14 cellular contexts compared by ENCODE assay signal in genomic region chr12:46361667-46362034, GRCh38. TPM values are rescaled to one million over a fixed set of nuclear protein-coding genes. Genes with fewer than 3 reads are reported as not detected.
DNase-seq lines count a peak whose midpoint lies in the region; ATAC-seq and TF ChIP-seq lines count a peak whose summit lies in the region.
"Had no signal": no experiment of that assay in that cellular context is flagged by ENCODE, and none has a peak within 500 bp of the region (broad histone marks: within the 10 kb centered on the region; RNA-seq: fewer than 3 reads in every experiment).

No MANE protein-coding gene starts in this region.

- H3K36me3 ChIP-seq in CD4-positive, CD25-positive, alpha-beta regulatory T cell (ENCODE audit: control insufficient read depth, insufficient read depth, low read length) = peaks cover 80% of the 10 kb centered on the region
- H3K36me3 ChIP-seq in HEK293 (ENCODE audit: control insufficient read depth in 2 of 2, insufficient read depth in 1 of 2, low read length in 2 of 2) = peaks cover 56 to 81% of the 10 kb centered on the region in 2 experiments

- CTCF ChIA-PET in HEK293 (lab: Yijun Ruan, JAX) = no interaction called here

- no peaks in the 10 kb centered on the region for H3K9me3 ChIP-seq in CD4-positive, CD25-positive, alpha-beta regulatory T cell (ENCODE audit: control insufficient read depth in 2 of 2, low read length in 2 of 2)
- H3K9me3 ChIP-seq in HEK293 (ENCODE audit: control insufficient read depth, insufficient read depth, low read depth, low read length) = no peaks in the 10 kb centered on the region
- H3K9me3 ChIP-seq: heart right ventricle, left lung, testis had no signal

- H3K27ac ChIP-seq in CD4-positive, CD25-positive, alpha-beta regulatory T cell (ENCODE audit: insufficient read depth, low read length, poor library complexity, severe bottlenecking) = peak overlapping the region; percentile 38
- H3K27ac ChIP-seq in HEK293 (ENCODE audit: extremely low read depth, low read depth, low read length) = no peak overlapping the region
- H3K27ac ChIP-seq: heart right ventricle, left lung, RWPE1, testis had no signal

- no peaks in the 10 kb centered on the region for H3K27me3 Mint-ChIP-seq in CD4-positive, CD25-positive, alpha-beta regulatory T cell
- no peaks in the 10 kb centered on the region for H3K27me3 Mint-ChIP-seq in activated naive CD8-positive, alpha-beta T cell treated with anti-CD3 and anti-CD28 coated beads, Interleukin-2, amount 10 ng/mL, durations not matched to agents 7 days and 5 days
- no peaks in the 10 kb centered on the region for H3K27me3 Mint-ChIP-seq in naive B cell

- no peak for DNase-seq in CD4-positive, CD25-positive, alpha-beta regulatory T cell
- DNase-seq in activated naive CD8-positive, alpha-beta T cell treated with anti-CD3 and anti-CD28 coated beads, Interleukin-2, amount 10 ng/mL, durations not matched to agents 7 days and 5 days = no peak
- DNase-seq in naive B cell (no peak), GM03348 (ENCODE audit: low spot score) (no peak), Ammon's horn (ENCODE audit: low spot score) (no peak)
- no peak for DNase-seq in central memory CD4-positive, alpha-beta T cell
- DNase-seq: heart right ventricle, left lung, NCI-H1436, NCI-H526, testis had no signal

- peak overlapping the region; percentile 45 to 62 (median 55) for H3K27ac Mint-ChIP-seq in CD4-positive, CD25-positive, alpha-beta regulatory T cell
- H3K27ac Mint-ChIP-seq in activated naive CD8-positive, alpha-beta T cell treated with anti-CD3 and anti-CD28 coated beads, Interleukin-2, amount 10 ng/mL, durations not matched to agents 7 days and 5 days = peak overlapping the region; percentile 28
- H3K27ac Mint-ChIP-seq in naive B cell = peak overlapping the region; percentile 61 to 79 (median 74)

- H3K36me3 Mint-ChIP-seq in CD4-positive, CD25-positive, alpha-beta regulatory T cell = peaks cover 65% of the 10 kb centered on the region
- peaks cover 64% of the 10 kb centered on the region for H3K36me3 Mint-ChIP-seq in activated naive CD8-positive, alpha-beta T cell treated with anti-CD3 and anti-CD28 coated beads, Interleukin-2, amount 10 ng/mL, durations not matched to agents 7 days and 5 days
- H3K36me3 Mint-ChIP-seq in naive B cell = peaks cover 32 to 51% of the 10 kb centered on the region in 2 donors

- peaks cover 19% of the 10 kb centered on the region for H3K4me1 ChIP-seq in CD4-positive, CD25-positive, alpha-beta regulatory T cell (ENCODE audit: control insufficient read depth, insufficient read depth, low read length, poor library complexity, severe bottlenecking)
- H3K4me1 ChIP-seq in HEK293 (ENCODE audit: control insufficient read depth, insufficient read depth, low read length) = peaks cover 11% of the 10 kb centered on the region; the same call in 1 of the 2 replicates

- no peak overlapping the region for H3K4me3 Mint-ChIP-seq in CD4-positive, CD25-positive, alpha-beta regulatory T cell
- H3K4me3 Mint-ChIP-seq in activated naive CD8-positive, alpha-beta T cell treated with anti-CD3 and anti-CD28 coated beads, Interleukin-2, amount 10 ng/mL, durations not matched to agents 7 days and 5 days = no peak overlapping the region
- peak overlapping the region in 1 of 8 donors; percentile 14 for H3K4me3 Mint-ChIP-seq in naive B cell

- H3K4me3 ChIP-seq in CD4-positive, CD25-positive, alpha-beta regulatory T cell (ENCODE audit: low read depth, low read length) = peak overlapping the region; percentile 21
- H3K4me3 ChIP-seq in HEK293 (ENCODE audit: low read depth, low read length) = no peak overlapping the region
- H3K4me3 ChIP-seq: heart right ventricle, left lung, testis had no signal

- peaks cover 29 to 58% (median 46%) of the 10 kb centered on the region in 4 donors for H3K4me1 Mint-ChIP-seq in CD4-positive, CD25-positive, alpha-beta regulatory T cell
- peaks cover 42% of the 10 kb centered on the region for H3K4me1 Mint-ChIP-seq in activated naive CD8-positive, alpha-beta T cell treated with anti-CD3 and anti-CD28 coated beads, Interleukin-2, amount 10 ng/mL, durations not matched to agents 7 days and 5 days
- peaks cover 21 to 47% (median 25%) of the 10 kb centered on the region in 3 donors for H3K4me1 Mint-ChIP-seq in naive B cell

- POLR2A ChIA-PET in HEK293 (lab: Yijun Ruan, JAX) = no interaction called here
- POLR2A ChIA-PET in activated naive CD8-positive, alpha-beta T cell treated with anti-CD3 and anti-CD28 coated beads, Interleukin-2, amount 10 ng/mL, durations not matched to agents 7 days and 5 days (lab: Charles Lee) = interaction anchor here (0.5 to 1.5 kb wide), 4 partner anchors 9 to 237 kb away, joined by 3 to 4 read pairs (median 3); no protein-coding TSS in a partner anchor

- H3K27me3 ChIP-seq in CD4-positive, CD25-positive, alpha-beta regulatory T cell (ENCODE audit: control insufficient read depth, insufficient read depth, low read length) = no peaks in the 10 kb centered on the region
- H3K27me3 ChIP-seq: heart right ventricle, left lung, testis had no signal

- no peak for TF ChIP-seq CTCF in HEK293 (tag by site-specific recombination; IDR thresholded peaks at IDR 0.05)

- H3K9me3 Mint-ChIP-seq in CD4-positive, CD25-positive, alpha-beta regulatory T cell = no peaks in the 10 kb centered on the region
- no peaks in the 10 kb centered on the region for H3K9me3 Mint-ChIP-seq in activated naive CD8-positive, alpha-beta T cell treated with anti-CD3 and anti-CD28 coated beads, Interleukin-2, amount 10 ng/mL, durations not matched to agents 7 days and 5 days
- no peaks in the 10 kb centered on the region for H3K9me3 Mint-ChIP-seq in naive B cell

- no peak for ATAC-seq in CD4-positive, CD25-positive, alpha-beta regulatory T cell (ENCODE audit: low read depth in 2 of 2)
- ATAC-seq in activated naive CD8-positive, alpha-beta T cell treated with anti-CD3 and anti-CD28 coated beads, Interleukin-2, amount 10 ng/mL, durations not matched to agents 7 days and 5 days (ENCODE audit: low read depth) = peak; percentile 20
- no peak for ATAC-seq in naive B cell (ENCODE audit: low read depth in 2 of 2)
- no peak for ATAC-seq in HG03139 (IDR thresholded peaks at IDR 0.05; ENCODE audit: unreplicated experiment)
- ATAC-seq: heart right ventricle, left lung had no signal

TF ChIP-seq in HEK293, 187 proteins besides CTCF, POLR2A, EP300 and RAD21:
- TF ChIP-seq IKZF3 (tag by site-specific recombination; IDR thresholded peaks at IDR 0.05) = no peak
- no peak for TF ChIP-seq ZNF239 (tag by site-specific recombination; IDR thresholded peaks at IDR 0.05)
- TF ChIP-seq ZNF664 (tag by site-specific recombination; IDR thresholded peaks at IDR 0.05) = 0 out of 2 replicates have a peak, but pooled peaks have one; percentile 10
- TF ChIP-seq ZNF280C (tag by site-specific recombination; IDR thresholded peaks at IDR 0.05) = no peak

RNA-seq across cellular contexts. Expression of gene SLC38A2, which starts 10.9 kb away (rescaled TPM):
- total RNA-seq in CD4-positive, CD25-positive, alpha-beta regulatory T cell = 186 TPM
- 100 to 1,000 TPM in 1 of 4 donors, 10 to 100 TPM in 3; 53.0 to 110 (median 80.1) TPM for polyA plus RNA-seq in CD4-positive, CD25-positive, alpha-beta regulatory T cell
- 100 to 1,000 TPM; 227 to 253 TPM for total RNA-seq in activated naive CD8-positive, alpha-beta T cell treated with anti-CD3 and anti-CD28 coated beads, Interleukin-2, amount 10 ng/mL, durations not matched to agents 7 days and 5 days
- polyA plus RNA-seq in naive B cell (ENCODE audit: low read depth in 6 of 6) = 10 to 100 TPM; 48.8 to 96.3 (median 63.1) TPM
